12 cellular contexts compared by ENCODE assay signal in the genomic region with DNA sequence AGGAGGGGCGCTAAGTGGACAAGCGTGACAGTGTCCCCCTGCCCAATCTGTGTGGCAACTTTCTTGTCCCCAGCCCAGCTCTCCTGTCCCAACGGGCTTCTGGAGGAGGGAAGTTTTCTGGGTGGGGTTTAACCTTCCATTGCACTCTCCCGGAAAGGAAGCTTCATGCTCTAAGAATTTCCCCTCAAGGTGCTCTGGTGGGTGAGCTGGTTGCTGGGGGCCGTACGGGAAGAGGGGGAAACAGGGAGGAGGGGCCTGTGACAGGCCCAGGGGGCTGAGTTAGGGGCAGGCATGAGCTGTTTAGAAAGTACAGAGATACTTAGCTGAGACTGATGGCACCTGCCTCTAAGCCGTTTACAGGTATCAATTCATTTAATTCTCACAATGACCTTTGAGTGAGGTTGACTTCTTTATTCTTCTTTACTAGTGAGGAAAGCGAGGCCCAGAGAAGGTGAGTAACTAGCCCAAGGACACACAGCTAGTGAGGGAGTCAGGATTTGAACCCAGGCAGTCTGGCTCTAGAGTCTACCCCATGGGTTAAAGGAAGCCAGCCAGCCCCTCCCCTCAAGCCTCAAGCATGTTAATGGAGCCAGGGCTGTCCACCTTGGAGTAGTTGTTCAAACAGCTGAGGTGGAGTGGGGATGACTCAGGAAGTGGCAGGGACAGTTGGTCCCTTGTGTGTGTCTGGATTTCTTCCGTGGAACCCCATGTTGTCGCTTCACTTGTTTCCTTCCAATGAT. TPM values are rescaled to one million over a fixed set of nuclear protein-coding genes. Genes with fewer than 3 reads are reported as not detected.
A peak's percentile ranks its signal among the peaks of the same experiment; 100 is the strongest.
DNase-seq lines count a peak whose midpoint lies in the region; ATAC-seq and TF ChIP-seq lines count a peak whose summit lies in the region.
"Had no signal": no experiment of that assay in that cellular context is flagged by ENCODE, and none has a peak within 500 bp of the region (broad histone marks: within the 10 kb centered on the region; RNA-seq: fewer than 3 reads in every experiment).

No MANE protein-coding gene starts in this region.

- H4K8ac ChIP-seq in IMR-90 (ENCODE audit: low read depth in 2 of 2, low read length in 2 of 2) = no peak overlapping the region

- WGBS in IMR-90 (ENCODE audit: extremely low coverage in 2 of 2, insufficient read length in 1 of 2), 2 experiments = no CpG with 5 or more reads among the region's 10 CpGs

- H3K4me2 ChIP-seq in IMR-90 (ENCODE audit: low read depth, low read length) = no peak overlapping the region

- no peak overlapping the region for H3K9ac ChIP-seq in IMR-90 (ENCODE audit: low read depth, low read length)

- H2BK20ac ChIP-seq in IMR-90 (ENCODE audit: low read depth, low read length) = no peak overlapping the region; the same call in 1 of the 2 replicates

- H3K4me3 Mint-ChIP-seq in CD14-positive monocyte = peak overlapping the region in 1 of 2 donors; percentile 54
- no peak overlapping the region for H3K4me3 Mint-ChIP-seq in dendritic cell treated with granulocyte-macrophage colony-stimulating factor and Interleukin-4, amounts not matched to agents 40 ng/mL and 50 ng/mL, for 4 days
- H3K4me3 Mint-ChIP-seq in natural killer cell treated with Interleukin-12 subunit alpha and Interleukin-12 subunit beta and Interleukin-15 and Interleukin-18, amount 100 ng/mL, for 72 hours = peak overlapping the region; percentile 76

- dilution Hi-C loops in IMR-90 (cut with HindIII; ENCODE audit: low sequenced_read_pairs, unreplicated experiment) = no loop called here

- no peak overlapping the region; the same call in 1 of the 2 replicates for H4K91ac ChIP-seq in IMR-90 (ENCODE audit: insufficient read depth, low read depth, low read length)

- H3K27me3 ChIP-seq in IMR-90 (ENCODE audit: control insufficient read depth, insufficient read depth, low read length) = no peaks in the 10 kb centered on the region

- no peaks in the 10 kb centered on the region for H3K36me3 Mint-ChIP-seq in CD14-positive monocyte
- H3K36me3 Mint-ChIP-seq in dendritic cell treated with granulocyte-macrophage colony-stimulating factor and Interleukin-4, amounts not matched to agents 40 ng/mL and 50 ng/mL, for 4 days (ENCODE audit: low read depth) = no peaks in the 10 kb centered on the region
- no peaks in the 10 kb centered on the region for H3K36me3 Mint-ChIP-seq in natural killer cell treated with Interleukin-12 subunit alpha and Interleukin-12 subunit beta and Interleukin-15 and Interleukin-18, amount 100 ng/mL, for 72 hours

- peaks cover 8% of the 10 kb centered on the region for H3K4me1 ChIP-seq in IMR-90 (ENCODE audit: control insufficient read depth, insufficient read depth, low read length)

- H3K27ac ChIP-seq in IMR-90 (ENCODE audit: insufficient read depth, low read length) = no peak overlapping the region

- peaks cover 21 to 42% (median 32%) of the 10 kb centered on the region in 3 donors for H3K27me3 Mint-ChIP-seq in CD14-positive monocyte (ENCODE audit: low read depth in 3 of 3)
- peaks cover 64% of the 10 kb centered on the region for H3K27me3 Mint-ChIP-seq in dendritic cell treated with granulocyte-macrophage colony-stimulating factor and Interleukin-4, amounts not matched to agents 40 ng/mL and 50 ng/mL, for 4 days
- no peaks in the 10 kb centered on the region for H3K27me3 Mint-ChIP-seq in natural killer cell treated with Interleukin-12 subunit alpha and Interleukin-12 subunit beta and Interleukin-15 and Interleukin-18, amount 100 ng/mL, for 72 hours

- peak overlapping the region in 5 of 7 donors; percentile 53 to 93 (median 81) for H3K27ac Mint-ChIP-seq in CD14-positive monocyte
- peak overlapping the region; percentile 42 for H3K27ac Mint-ChIP-seq in dendritic cell treated with granulocyte-macrophage colony-stimulating factor and Interleukin-4, amounts not matched to agents 40 ng/mL and 50 ng/mL, for 4 days
- H3K27ac Mint-ChIP-seq in natural killer cell treated with Interleukin-12 subunit alpha and Interleukin-12 subunit beta and Interleukin-15 and Interleukin-18, amount 100 ng/mL, for 72 hours = peak overlapping the region; percentile 84 to 86

- peaks cover 0 to 5% (median 0%) of the 10 kb centered on the region in 7 donors for H3K9me3 Mint-ChIP-seq in CD14-positive monocyte
- no peaks in the 10 kb centered on the region for H3K9me3 Mint-ChIP-seq in dendritic cell treated with granulocyte-macrophage colony-stimulating factor and Interleukin-4, amounts not matched to agents 40 ng/mL and 50 ng/mL, for 4 days
- no peaks in the 10 kb centered on the region for H3K9me3 Mint-ChIP-seq in natural killer cell treated with Interleukin-12 subunit alpha and Interleukin-12 subunit beta and Interleukin-15 and Interleukin-18, amount 100 ng/mL, for 72 hours

- no peak overlapping the region for H2AFZ ChIP-seq in IMR-90 (replicated peaks; ENCODE audit: low read length, poor library complexity)

- H3K4me1 Mint-ChIP-seq in CD14-positive monocyte = peaks cover 24% of the 10 kb centered on the region
- peaks cover 23% of the 10 kb centered on the region for H3K4me1 Mint-ChIP-seq in dendritic cell treated with granulocyte-macrophage colony-stimulating factor and Interleukin-4, amounts not matched to agents 40 ng/mL and 50 ng/mL, for 4 days (ENCODE audit: low read depth)
- H3K4me1 Mint-ChIP-seq in natural killer cell treated with Interleukin-12 subunit alpha and Interleukin-12 subunit beta and Interleukin-15 and Interleukin-18, amount 100 ng/mL, for 72 hours (ENCODE audit: low read depth in 2 of 2) = peaks cover 52 to 53% of the 10 kb centered on the region in 2 donors

- no TSS peak for BruUV-seq in IMR-90 (replicated peaks; lab: Mats Ljungman, UMichigan)

- no peaks in the 10 kb centered on the region for H4K20me1 ChIP-seq in IMR-90 (ENCODE audit: insufficient read depth, low read length)

- intact Hi-C loops in CD14-positive monocyte (cut with micrococcal nuclease) = loop anchor here (5.0 kb wide), 3 partner anchors 45 to 90 kb away; a partner anchor contains a TSS
- intact Hi-C loops in IMR-90 (cut with micrococcal nuclease) = loop anchor here (10.0 kb wide), 1 partner anchor 357 kb away; a partner anchor contains a TSS
- intact Hi-C loops in dendritic cell treated with granulocyte-macrophage colony-stimulating factor and Interleukin-4, amounts not matched to agents 40 ng/mL and 50 ng/mL, for 4 days (cut with micrococcal nuclease) = loop anchor here (5.0 kb wide), 2 partner anchors 55 to 70 kb away; no protein-coding TSS in a partner anchor
- intact Hi-C loops in posterior cingulate gyrus (cut with DNase I) = no loop called here

- no peak overlapping the region for H2BK15ac ChIP-seq in IMR-90 (ENCODE audit: low read depth, low read length)

- H4K5ac ChIP-seq in IMR-90 (ENCODE audit: low read depth, low read length) = no peak overlapping the region

- H2BK5ac ChIP-seq in IMR-90 (ENCODE audit: low read depth, low read length, poor library complexity, severe bottlenecking) = no peak overlapping the region

- H3K4ac ChIP-seq in IMR-90 (ENCODE audit: low read depth, low read length) = 0 out of 2 replicates have a peak overlapping the region, but pooled peaks have one; percentile 32

- CTCF ChIA-PET in IMR-90 (lab: Yijun Ruan, JAX) = interaction anchor here (0.8 to 3.6 kb wide), 2 partner anchors 49 to 57 kb away, joined by 3 to 16 read pairs; no protein-coding TSS in a partner anchor

- TF ChIP-seq RAD21 in IMR-90 (IDR thresholded peaks at IDR 0.05; ENCODE audit: low read length) = no peak

- H3K23ac ChIP-seq in IMR-90 (ENCODE audit: low read depth, low read length) = no peak overlapping the region

- 0 out of 2 replicates have a peak overlapping the region, but pooled peaks have one; percentile 20 for H3K14ac ChIP-seq in IMR-90 (replicated peaks; ENCODE audit: low read depth, low read length)

- peak overlapping the region; percentile 53; the same call in 1 of the 2 replicates for H2BK120ac ChIP-seq in IMR-90 (ENCODE audit: low read depth, low read length)

- in situ Hi-C loops in IMR-90 (cut with MboI; ENCODE audit: low sequenced_read_pairs) = no loop called here

- H3K18ac ChIP-seq in IMR-90 (ENCODE audit: low read depth, low read length) = no peak overlapping the region

- H3K56ac ChIP-seq in IMR-90 (ENCODE audit: extremely low read depth, insufficient read depth, low read length) = no peak overlapping the region

- TF ChIP-seq CTCF in CD14-positive monocyte (IDR thresholded peaks at IDR 0.05) (no peak), IMR-90 (conservative IDR thresholded peaks at IDR 0.05; ENCODE audit: low read depth, low read length) (no peak)

- H3K4me3 ChIP-seq in IMR-90 (ENCODE audit: insufficient read depth, low read depth, low read length) = no peak overlapping the region

- peak overlapping the region; percentile 79 for H2AK5ac ChIP-seq in IMR-90 (ENCODE audit: low read depth, low read length)

- ATAC-seq in IMR-90 (ENCODE audit: low read depth) = no peak
- ATAC-seq in natural killer cell treated with Interleukin-12 subunit alpha and Interleukin-12 subunit beta and Interleukin-15 and Interleukin-18, amount 100 ng/mL, for 72 hours = no peak

- no peak for TF ChIP-seq POLR2A in IMR-90 (IDR thresholded peaks at IDR 0.05; ENCODE audit: low read depth, low read length)

- H2AK9ac ChIP-seq in IMR-90 (replicated peaks; ENCODE audit: low read depth, low read length, poor library complexity) = no peak overlapping the region

- H3K79me1 ChIP-seq in IMR-90 (ENCODE audit: low read depth in 1 of 2, low read length in 2 of 2) = no peaks in the 10 kb centered on the region

- H3K9me3 ChIP-seq in IMR-90 (ENCODE audit: control insufficient read depth, insufficient read depth, low read length) = no peaks in the 10 kb centered on the region

- peaks cover 19% of the 10 kb centered on the region for H3K9me1 ChIP-seq in IMR-90 (ENCODE audit: insufficient read depth, low read length)

- no peaks in the 10 kb centered on the region for H3K36me3 ChIP-seq in IMR-90 (ENCODE audit: control insufficient read depth, insufficient read depth, low read length)

- POLR2A ChIA-PET in IMR-90 (lab: Charles Lee; ENCODE audit: unreplicated experiment) = no interaction called here

- DNase-seq in CD14-positive monocyte (ENCODE audit: low spot score) = no peak
- no peak for DNase-seq in IMR-90
- no peak for DNase-seq in natural killer cell treated with Interleukin-12 subunit alpha and Interleukin-12 subunit beta and Interleukin-15 and Interleukin-18, amount 100 ng/mL, for 72 hours (ENCODE audit: low spot score)
- no peak for DNase-seq in SW480 (ENCODE audit: low spot score)
- DNase-seq in activated CD4-positive, CD25-positive, alpha-beta regulatory T cell treated with anti-CD3 and anti-CD28 coated beads, Interleukin-2, amount 50 U/mL, for 72 hours = no peak
- DNase-seq in NCI-H146 (lab: John Stamatoyannopoulos, UW) = no peak
- DNase-seq in posterior cingulate gyrus = no peak
- DNase-seq: DMS79; effector memory CD4-positive, alpha-beta T cell; NCI-H2081 had no signal

RNA-seq across cellular contexts. Expression of a gene that starts 18.9 kb away (rescaled TPM):
- under 1 TPM; 0.08 to 0.39 TPM for polyA plus RNA-seq in CD14-positive monocyte
- 0.83 and 0.90 TPM in 2 replicates for total RNA-seq in IMR-90 (2012; rRNA removed)
- 7.0 and 8.4 TPM in 2 replicates for polyA plus RNA-seq in IMR-90 (2012; rRNA removed)
- polyA plus RNA-seq in IMR-90 (2012; cell fraction: cytosol; rRNA removed) = 7.1 and 9.4 TPM in 2 replicates
- 7.6 and 14.1 TPM in 2 replicates for polyA plus RNA-seq in IMR-90 (2012; cell fraction: nucleus; rRNA removed; ENCODE audit: low replicate concordance)
- 10 to 100 TPM in 1 of 2 donors, 1 to 10 TPM in 1; 4.8 to 13.7 TPM for total RNA-seq in natural killer cell treated with Interleukin-12 subunit alpha and Interleukin-12 subunit beta and Interleukin-15 and Interleukin-18, amount 100 ng/mL, for 72 hours

RNA-seq across cellular contexts. Expression of a gene that starts 20.8 kb away (rescaled TPM):
- polyA plus RNA-seq in CD14-positive monocyte (under 1 TPM in 1 of 2 donors, not detected in 1; 0.41 TPM), IMR-90 (2012; rRNA removed) (not detected in 2 replicates)
- not detected in 2 replicates for total RNA-seq in IMR-90 (2012; rRNA removed)
- not detected in 2 replicates for polyA plus RNA-seq in IMR-90 (2012; cell fraction: cytosol; rRNA removed)
- polyA plus RNA-seq in IMR-90 (2012; cell fraction: nucleus; rRNA removed; ENCODE audit: low replicate concordance) = not detected in 2 replicates
- total RNA-seq in natural killer cell treated with Interleukin-12 subunit alpha and Interleukin-12 subunit beta and Interleukin-15 and Interleukin-18, amount 100 ng/mL, for 72 hours = 10 to 100 TPM; 25.4 to 28.9 TPM
- total RNA-seq: HT-29 had no signal

RNA-seq across cellular contexts. Expression of a gene that starts 47.3 kb away (rescaled TPM):
- polyA plus RNA-seq in CD14-positive monocyte = under 1 TPM in 1 of 2 donors, not detected in 1; 0.11 TPM
- total RNA-seq in IMR-90 (2012; rRNA removed) = not detected in 2 replicates
- not detected in 2 replicates for polyA plus RNA-seq in IMR-90 (2012; rRNA removed)
- not detected in 2 replicates for polyA plus RNA-seq in IMR-90 (2012; cell fraction: cytosol; rRNA removed)
- polyA plus RNA-seq in IMR-90 (2012; cell fraction: nucleus; rRNA removed; ENCODE audit: low replicate concordance) = not detected in 2 replicates
- not detected for total RNA-seq in natural killer cell treated with Interleukin-12 subunit alpha and Interleukin-12 subunit beta and Interleukin-15 and Interleukin-18, amount 100 ng/mL, for 72 hours
- total RNA-seq: HT-29 had no signal

Comparison
In these comparisons a context has a peak if more than half of its experiments do, and no peak if none do; other contexts are left out.
1. RNA of a gene that starts 20.8 kb away (total RNA-seq): 25.4 to 28.9 TPM in natural killer cell treated with Interleukin-12 subunit alpha and Interleukin-12 subunit beta and Interleukin-15 and Interleukin-18, amount 100 ng/mL, for 72 hours; not detected in IMR-90; every median in the first group is over 10 times any median in the second.
2. Peak in every context shown above with its lines, with median percentiles within 50 percentile points of each other: H3K27ac Mint-ChIP-seq.